9 cellular contexts compared by ENCODE assay signal in the genomic region with DNA sequence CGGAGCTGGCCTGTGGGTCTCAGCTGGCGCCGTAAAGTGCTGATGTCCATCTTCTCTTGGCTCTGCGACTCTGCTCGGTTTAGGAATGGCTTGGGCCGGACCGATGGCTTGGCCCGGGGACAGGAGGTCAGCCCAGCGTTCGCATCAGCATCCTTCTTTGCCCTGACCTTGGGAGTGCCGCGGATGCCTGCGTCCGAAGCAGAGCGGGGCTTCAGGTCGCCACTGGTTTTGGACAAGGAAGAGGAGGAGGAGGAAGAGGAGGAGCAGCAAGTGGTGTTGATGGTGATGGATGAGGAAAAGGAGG.
"Had no signal": no experiment of that assay in that cellular context is flagged by ENCODE, and none has a peak within 500 bp of the region (broad histone marks: within the 10 kb centered on the region; RNA-seq: fewer than 3 reads in every experiment).

No MANE protein-coding gene starts in this region.

- H3K27ac Mint-ChIP-seq: HFFc6 had no signal

- H3K4me3 Mint-ChIP-seq: HFFc6 had no signal

- H3K27ac ChIP-seq: GM23248, HL-60 had no signal

- H3K36me3 ChIP-seq: HAP-1 had no signal

- H3K9me3 Mint-ChIP-seq: HFFc6 had no signal

- H3K9ac ChIP-seq: GM23248 had no signal

- H2AFZ ChIP-seq: GM23248 had no signal

- ATAC-seq: HCT116, HepG2, K562 had no signal

- DNase-seq: GM23248, GOT3, HFFc6, KG1 had no signal

- H3K4me3 ChIP-seq: GM23248, HAP-1, K562 had no signal

- H3K4me1 ChIP-seq: HAP-1 had no signal
